Comparison of ENCODE assay signal across 8 cellular contexts in genomic region chr7:2231992-2232765, GRCh38. TPM values are rescaled to one million over a fixed set of nuclear protein-coding genes. Genes with fewer than 3 reads are reported as not detected.
A peak's percentile ranks its signal among the peaks of the same experiment; 100 is the strongest.
DNase-seq lines count a peak whose midpoint lies in the region; ATAC-seq and TF ChIP-seq lines count a peak whose summit lies in the region.

No MANE protein-coding gene starts in this region.

- no peaks in the 10 kb centered on the region for H3K27me3 ChIP-seq in esophagus (ENCODE audit: control insufficient read depth in 1 of 2, insufficient read depth in 2 of 2, low read length in 2 of 2)

- H3K4me1 ChIP-seq in esophagus (ENCODE audit: control insufficient read depth in 2 of 2, insufficient read depth in 2 of 2, low read length in 1 of 2): peaks cover 0 to 2% of the 10 kb centered on the region in 2 donors

- no peaks in the 10 kb centered on the region for H3K9me3 ChIP-seq in esophagus (ENCODE audit: control insufficient read depth in 2 of 2, insufficient read depth in 1 of 2, low read depth in 1 of 2, low read length in 1 of 2)

- DNase-seq in CD14-positive monocyte (ENCODE audit: low spot score) (no peak), WTC11 (ENCODE audit: low spot score) (peak; percentile 32), SKM-1 (lab: John Stamatoyannopoulos, UW; ENCODE audit: unreplicated experiment) (no peak), caudate nucleus (lab: John Stamatoyannopoulos, UW) (no peak)
- DNase-seq in natural killer cell treated with Interleukin-12 subunit alpha and Interleukin-12 subunit beta and Interleukin-15 and Interleukin-18, amount 100 ng/mL, for 72 hours (ENCODE audit: low spot score): no peak

- peak overlapping the region; percentile 90 to 91 for H3K4me3 Mint-ChIP-seq in CD14-positive monocyte
- H3K4me3 Mint-ChIP-seq in WTC11: peak overlapping the region; percentile 87
- H3K4me3 Mint-ChIP-seq in natural killer cell treated with Interleukin-12 subunit alpha and Interleukin-12 subunit beta and Interleukin-15 and Interleukin-18, amount 100 ng/mL, for 72 hours: peak overlapping the region; percentile 85

- H3K36me3 Mint-ChIP-seq in CD14-positive monocyte (peaks cover 41 to 55% of the 10 kb centered on the region in 2 donors), WTC11 (peaks cover 38% of the 10 kb centered on the region)
- H3K36me3 Mint-ChIP-seq in natural killer cell treated with Interleukin-12 subunit alpha and Interleukin-12 subunit beta and Interleukin-15 and Interleukin-18, amount 100 ng/mL, for 72 hours: peaks cover 8% of the 10 kb centered on the region

- intact Hi-C loops in CD14-positive monocyte (cut with micrococcal nuclease): loop anchor here in 1 of 2 donors (1.0 kb wide), 1 partner anchor 10 kb away; the partner anchor contains the start of genes MRM2 and NUDT1

- peaks cover 6 to 28% of the 10 kb centered on the region in 2 donors for H3K36me3 ChIP-seq in esophagus (ENCODE audit: control insufficient read depth in 2 of 2, insufficient read depth in 2 of 2, low read length in 1 of 2)

- no peak for TF ChIP-seq CTCF in CD14-positive monocyte (IDR thresholded peaks at IDR 0.05)
- no peak for TF ChIP-seq CTCF in WTC11 (IDR thresholded peaks at IDR 0.05)

- peaks cover 39% of the 10 kb centered on the region for H3K4me1 Mint-ChIP-seq in CD14-positive monocyte
- peaks cover 13% of the 10 kb centered on the region for H3K4me1 Mint-ChIP-seq in WTC11
- H3K4me1 Mint-ChIP-seq in natural killer cell treated with Interleukin-12 subunit alpha and Interleukin-12 subunit beta and Interleukin-15 and Interleukin-18, amount 100 ng/mL, for 72 hours (ENCODE audit: low read depth in 2 of 2): peaks cover 11 to 27% of the 10 kb centered on the region in 2 donors

- POLR2A ChIA-PET in WTC11 (lab: Charles Lee): interaction anchor here (0.6 to 2.0 kb wide), 4 partner anchors 10 to 191 kb away, joined by 3 to 8 read pairs (median 4); partner anchors contain the start of genes MRM2 and NUDT1

- H3K4me3 ChIP-seq in esophagus (ENCODE audit: low read depth in 1 of 2, low read length in 2 of 2): peak overlapping the region; percentile 77 to 84

- H3K27me3 Mint-ChIP-seq in CD14-positive monocyte (ENCODE audit: low read depth in 3 of 3) (no peaks in the 10 kb centered on the region), WTC11 (ENCODE audit: low read depth) (no peaks in the 10 kb centered on the region)
- H3K27me3 Mint-ChIP-seq in natural killer cell treated with Interleukin-12 subunit alpha and Interleukin-12 subunit beta and Interleukin-15 and Interleukin-18, amount 100 ng/mL, for 72 hours: no peaks in the 10 kb centered on the region

- H3K27ac ChIP-seq in esophagus (ENCODE audit: low read depth in 2 of 2, low read length in 1 of 2) (peak overlapping the region in 1 of 2 donors; percentile 28), caudate nucleus (ENCODE audit: low read depth, low read length) (no peak overlapping the region)

- peak; percentile 32 for ATAC-seq in GM19438 (IDR thresholded peaks at IDR 0.05; ENCODE audit: low read depth, unreplicated experiment)
- peak; percentile 28 for ATAC-seq in HG03460 (IDR thresholded peaks at IDR 0.05; ENCODE audit: unreplicated experiment)
- ATAC-seq in WTC11: peak; percentile 61
- ATAC-seq in natural killer cell treated with Interleukin-12 subunit alpha and Interleukin-12 subunit beta and Interleukin-15 and Interleukin-18, amount 100 ng/mL, for 72 hours: peak; percentile 74 to 77

- peak overlapping the region in 6 of 7 donors; percentile 54 to 90 (median 72) for H3K27ac Mint-ChIP-seq in CD14-positive monocyte
- H3K27ac Mint-ChIP-seq in WTC11: peak overlapping the region; percentile 82; the same call in 1 of the 2 replicates
- peak overlapping the region; percentile 50 to 91 for H3K27ac Mint-ChIP-seq in natural killer cell treated with Interleukin-12 subunit alpha and Interleukin-12 subunit beta and Interleukin-15 and Interleukin-18, amount 100 ng/mL, for 72 hours

- 2 to 3% methylated on average over 23 to 46 of the region's 46 CpGs for WGBS in esophagus, 2 donors

- CTCF ChIA-PET in WTC11 (lab: Charles Lee): interaction anchor here (0.6 to 2.6 kb wide), 4 partner anchors 9 to 76 kb away, joined by 3 to 10 read pairs (median 4); partner anchors contain the start of genes MRM2 and NUDT1

- H3K9me3 Mint-ChIP-seq in CD14-positive monocyte (peaks cover 0 to 3% (median 0%) of the 10 kb centered on the region in 7 donors), WTC11 (no peaks in the 10 kb centered on the region)
- H3K9me3 Mint-ChIP-seq in natural killer cell treated with Interleukin-12 subunit alpha and Interleukin-12 subunit beta and Interleukin-15 and Interleukin-18, amount 100 ng/mL, for 72 hours: no peaks in the 10 kb centered on the region

TF ChIP-seq in WTC11, 78 proteins besides CTCF, POLR2A, EP300 and RAD21:
- TF ChIP-seq RELA (CRISPR knock-in tag; IDR thresholded peaks at IDR 0.05; ENCODE audit: borderline replicate concordance): 0 out of 2 replicates have a peak, but pooled peaks have one; percentile 63
- TF ChIP-seq HMGA2 (CRISPR knock-in tag; IDR thresholded peaks at IDR 0.05): no peak
- peak; percentile 23; the same call in 1 of the 2 replicates for TF ChIP-seq KAT7 (CRISPR knock-in tag; IDR thresholded peaks at IDR 0.05; ENCODE audit: borderline replicate concordance)
TF ChIP-seq in WTC11: peak in this region for 2.

RNA-seq across cellular contexts. Expression of gene MAD1L1, which starts 0.6 kb away (rescaled TPM):
- polyA plus RNA-seq in CD14-positive monocyte (10 to 100 TPM; 22.0 to 33.2 TPM), esophagus (10 to 100 TPM; 18.0 to 24.9 TPM)
- total RNA-seq in WTC11 (2021): 43.8 to 47.8 TPM (median 46.7 TPM) in 3 replicates
- total RNA-seq in natural killer cell treated with Interleukin-12 subunit alpha and Interleukin-12 subunit beta and Interleukin-15 and Interleukin-18, amount 100 ng/mL, for 72 hours: 10 to 100 TPM; 39.5 to 79.4 TPM

RNA-seq across cellular contexts. Expression of gene MRM2, which starts 9.8 kb away (rescaled TPM):
- polyA plus RNA-seq in CD14-positive monocyte (10 to 100 TPM; 26.7 to 32.5 TPM), esophagus (10 to 100 TPM; 16.8 to 19.7 TPM)
- total RNA-seq in WTC11 (2021): 33.6 to 38.9 TPM (median 34.7 TPM) in 3 replicates
- 10 to 100 TPM; 30.0 to 34.5 TPM for total RNA-seq in natural killer cell treated with Interleukin-12 subunit alpha and Interleukin-12 subunit beta and Interleukin-15 and Interleukin-18, amount 100 ng/mL, for 72 hours

RNA-seq across cellular contexts. Expression of gene NUDT1, which starts 9.8 kb away (rescaled TPM):
- 10 to 100 TPM; 40.8 to 42.6 TPM for polyA plus RNA-seq in CD14-positive monocyte
- total RNA-seq in WTC11 (2021): 100 to 108 TPM (median 102 TPM) in 3 replicates
- polyA plus RNA-seq in esophagus: 10 to 100 TPM; 24.7 to 41.0 TPM
- 10 to 100 TPM; 31.7 to 65.2 TPM for total RNA-seq in natural killer cell treated with Interleukin-12 subunit alpha and Interleukin-12 subunit beta and Interleukin-15 and Interleukin-18, amount 100 ng/mL, for 72 hours
